ENCODE assay signal across 11 cellular contexts in genomic region chr17:27565874-27566672, GRCh38.
A peak's percentile ranks its signal among the peaks of the same experiment; 100 is the strongest.
DNase-seq lines count a peak whose midpoint lies in the region; ATAC-seq and TF ChIP-seq lines count a peak whose summit lies in the region.
"Had no signal": no experiment of that assay in that cellular context is flagged by ENCODE, and none has a peak within 500 bp of the region (broad histone marks: within the 10 kb centered on the region; RNA-seq: fewer than 3 reads in every experiment).

No MANE protein-coding gene starts in this region.

- H3K27me3 ChIP-seq in tibial artery: no peaks in the 10 kb centered on the region
- H3K27me3 ChIP-seq: right lobe of liver, testis had no signal

- no peaks in the 10 kb centered on the region for H3K36me3 ChIP-seq in tibial artery
- H3K36me3 ChIP-seq: right lobe of liver had no signal

- no peaks in the 10 kb centered on the region for H3K4me1 ChIP-seq in tibial artery
- H3K4me1 ChIP-seq: right lobe of liver had no signal

- peaks cover 4 to 54% of the 10 kb centered on the region in 2 donors for H3K36me3 Mint-ChIP-seq in activated naive CD4-positive, alpha-beta T cell treated with anti-CD3 and anti-CD28 coated beads, Interleukin-2, amount 50 U/mL, for 72 hours
- H3K36me3 Mint-ChIP-seq in natural killer cell treated with Interleukin-12 subunit alpha and Interleukin-12 subunit beta and Interleukin-15 and Interleukin-18, amount 100 ng/mL, for 72 hours: peaks cover 5% of the 10 kb centered on the region
- peaks cover 6 to 8% of the 10 kb centered on the region in 2 donors for H3K36me3 Mint-ChIP-seq in stimulated activated naive B cell treated with anti-CD40 and anti-IgM and Interleukin-4, amounts not matched to agents 10 μg/mL and 1 μg/mL and 100 μg/mL, for 72 hours

- H3K27ac ChIP-seq in tibial artery: no peak overlapping the region
- H3K27ac ChIP-seq: right lobe of liver, testis had no signal

- TF ChIP-seq CTCF in tibial artery (IDR thresholded peaks at IDR 0.05): no peak

- peak; percentile 9 for DNase-seq in activated gamma-delta T cell treated with anti-CD3 and anti-CD28 coated beads, Interleukin-2, amount 50 U/mL, for 16 hours (ENCODE audit: low read depth)
- DNase-seq in activated gamma-delta T cell (lab: John Stamatoyannopoulos, UW): no peak
- DNase-seq in activated naive CD4-positive, alpha-beta T cell treated with anti-CD3 and anti-CD28 coated beads, Interleukin-2, amount 50 U/mL, for 72 hours (ENCODE audit: low spot score in 2 of 2): peak; percentile 33 to 58
- DNase-seq in natural killer cell treated with Interleukin-12 subunit alpha and Interleukin-12 subunit beta and Interleukin-15 and Interleukin-18, amount 100 ng/mL, for 72 hours (ENCODE audit: low spot score): no peak
- DNase-seq in stimulated activated naive B cell treated with anti-CD40 and anti-IgM and Interleukin-4, amounts not matched to agents 10 μg/mL and 1 μg/mL and 100 μg/mL, for 72 hours: peak; percentile 21
- DNase-seq in tibial artery: no peak
- DNase-seq in SKM-1 treated with dmso at 0.1 percent for 144 hours (lab: John Stamatoyannopoulos, UW; ENCODE audit: unreplicated experiment): no peak
- DNase-seq: right lobe of liver, SHP77 treated with DMSO at 0.1 percent for 48 hours, testis had no signal

- H3K4me3 Mint-ChIP-seq in natural killer cell treated with Interleukin-12 subunit alpha and Interleukin-12 subunit beta and Interleukin-15 and Interleukin-18, amount 100 ng/mL, for 72 hours: no peak overlapping the region
- no peak overlapping the region for H3K4me3 Mint-ChIP-seq in stimulated activated naive B cell treated with anti-CD40 and anti-IgM and Interleukin-4, amounts not matched to agents 10 μg/mL and 1 μg/mL and 100 μg/mL, for 72 hours

- H3K9me3 ChIP-seq in tibial artery: no peaks in the 10 kb centered on the region
- H3K9me3 ChIP-seq: right lobe of liver, testis had no signal

- no peaks in the 10 kb centered on the region for H3K27me3 Mint-ChIP-seq in natural killer cell treated with Interleukin-12 subunit alpha and Interleukin-12 subunit beta and Interleukin-15 and Interleukin-18, amount 100 ng/mL, for 72 hours
- H3K27me3 Mint-ChIP-seq in stimulated activated naive B cell treated with anti-CD40 and anti-IgM and Interleukin-4, amounts not matched to agents 10 μg/mL and 1 μg/mL and 100 μg/mL, for 72 hours: no peaks in the 10 kb centered on the region

- no peak overlapping the region for H3K4me3 ChIP-seq in tibial artery
- H3K4me3 ChIP-seq: right lobe of liver, testis had no signal

- peak overlapping the region; percentile 62 to 85 for H3K27ac Mint-ChIP-seq in activated naive CD4-positive, alpha-beta T cell treated with anti-CD3 and anti-CD28 coated beads, Interleukin-2, amount 50 U/mL, for 72 hours
- H3K27ac Mint-ChIP-seq in natural killer cell treated with Interleukin-12 subunit alpha and Interleukin-12 subunit beta and Interleukin-15 and Interleukin-18, amount 100 ng/mL, for 72 hours: peak overlapping the region; percentile 43 to 75
- H3K27ac Mint-ChIP-seq in stimulated activated naive B cell treated with anti-CD40 and anti-IgM and Interleukin-4, amounts not matched to agents 10 μg/mL and 1 μg/mL and 100 μg/mL, for 72 hours: peak overlapping the region; percentile 57

- intact Hi-C loops in tibial artery (cut with DNase I; ENCODE audit: low total_unique reads): no loop called here

- H3K4me1 Mint-ChIP-seq in natural killer cell treated with Interleukin-12 subunit alpha and Interleukin-12 subunit beta and Interleukin-15 and Interleukin-18, amount 100 ng/mL, for 72 hours (ENCODE audit: low read depth in 2 of 2): peaks cover 50 to 64% of the 10 kb centered on the region in 2 donors
- peaks cover 16 to 18% of the 10 kb centered on the region in 2 donors for H3K4me1 Mint-ChIP-seq in stimulated activated naive B cell treated with anti-CD40 and anti-IgM and Interleukin-4, amounts not matched to agents 10 μg/mL and 1 μg/mL and 100 μg/mL, for 72 hours

- H3K9me3 Mint-ChIP-seq in activated naive CD4-positive, alpha-beta T cell treated with anti-CD3 and anti-CD28 coated beads, Interleukin-2, amount 50 U/mL, for 72 hours: no peaks in the 10 kb centered on the region
- H3K9me3 Mint-ChIP-seq in natural killer cell treated with Interleukin-12 subunit alpha and Interleukin-12 subunit beta and Interleukin-15 and Interleukin-18, amount 100 ng/mL, for 72 hours: no peaks in the 10 kb centered on the region
- H3K9me3 Mint-ChIP-seq in stimulated activated naive B cell treated with anti-CD40 and anti-IgM and Interleukin-4, amounts not matched to agents 10 μg/mL and 1 μg/mL and 100 μg/mL, for 72 hours: peaks cover 0 to 3% of the 10 kb centered on the region in 2 donors

- peak; percentile 78 to 89 for ATAC-seq in activated naive CD4-positive, alpha-beta T cell treated with anti-CD3 and anti-CD28 coated beads, Interleukin-2, amount 50 U/mL, for 72 hours
- no peak for ATAC-seq in natural killer cell treated with Interleukin-12 subunit alpha and Interleukin-12 subunit beta and Interleukin-15 and Interleukin-18, amount 100 ng/mL, for 72 hours
- peak; percentile 57 to 82 for ATAC-seq in stimulated activated naive B cell treated with anti-CD40 and anti-IgM and Interleukin-4, amounts not matched to agents 10 μg/mL and 1 μg/mL and 100 μg/mL, for 72 hours (replicated peaks)
- ATAC-seq in HG02759 (IDR thresholded peaks at IDR 0.05; ENCODE audit: unreplicated experiment): no peak

Comparison
In these comparisons a context has a peak if more than half of its experiments do, and no peak if none do; other contexts are left out.
1. DNase-seq: peak in activated gamma-delta T cell treated with anti-CD3 and anti-CD28 coated beads, Interleukin-2, amount 50 U/mL, for 16 hours (single experiment), activated naive CD4-positive, alpha-beta T cell treated with anti-CD3 and anti-CD28 coated beads, Interleukin-2, amount 50 U/mL, for 72 hours (2 of 2) and stimulated activated naive B cell treated with anti-CD40 and anti-IgM and Interleukin-4, amounts not matched to agents 10 μg/mL and 1 μg/mL and 100 μg/mL, for 72 hours (single experiment); none in activated gamma-delta T cell (single experiment), natural killer cell treated with Interleukin-12 subunit alpha and Interleukin-12 subunit beta and Interleukin-15 and Interleukin-18, amount 100 ng/mL, for 72 hours (single experiment), tibial artery (0 of 2) and SKM-1 treated with dmso at 0.1 percent for 144 hours (single experiment).
2. ATAC-seq: peak in activated naive CD4-positive, alpha-beta T cell treated with anti-CD3 and anti-CD28 coated beads, Interleukin-2, amount 50 U/mL, for 72 hours (2 of 2) and stimulated activated naive B cell treated with anti-CD40 and anti-IgM and Interleukin-4, amounts not matched to agents 10 μg/mL and 1 μg/mL and 100 μg/mL, for 72 hours (2 of 2); none in natural killer cell treated with Interleukin-12 subunit alpha and Interleukin-12 subunit beta and Interleukin-15 and Interleukin-18, amount 100 ng/mL, for 72 hours (0 of 2) and HG02759 (single experiment).
3. Peak in every context shown above with its lines, with median percentiles within 50 percentile points of each other: H3K27ac Mint-ChIP-seq.